ENCODE assay signal across 13 cellular contexts in the genomic region with DNA sequence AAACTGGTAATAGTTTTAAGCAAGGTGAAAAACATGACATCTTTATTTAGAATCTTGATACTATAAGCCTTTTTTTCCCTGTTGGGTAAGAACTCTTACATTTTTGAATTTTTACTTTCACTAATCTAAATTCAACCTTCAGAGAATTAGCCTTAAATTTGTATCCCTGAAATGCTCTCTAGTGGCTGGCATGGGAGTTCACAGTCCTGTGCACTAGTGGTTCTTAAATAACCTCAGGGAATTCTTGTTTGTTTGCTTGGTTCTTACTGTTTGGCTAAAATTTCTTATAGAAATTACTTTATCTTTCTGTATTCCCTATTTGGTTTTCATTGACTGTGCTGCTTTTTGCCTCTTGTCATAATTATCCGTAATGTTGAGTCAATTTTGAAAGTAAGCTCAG.
DNase-seq lines count a peak whose midpoint lies in the region; ATAC-seq and TF ChIP-seq lines count a peak whose summit lies in the region.
"Had no signal": no experiment of that assay in that cellular context is flagged by ENCODE, and none has a peak within 500 bp of the region (broad histone marks: within the 10 kb centered on the region; RNA-seq: fewer than 3 reads in every experiment).

No MANE protein-coding gene starts in this region.

- no peak overlapping the region for H2BK12ac ChIP-seq in mesenchymal stem cell (ENCODE audit: low read length in 2 of 2)

- TF ChIP-seq EP300 in Ishikawa (IDR thresholded peaks at IDR 0.05; ENCODE audit: borderline replicate concordance): no peak

- H3K9me3 Mint-ChIP-seq in natural killer cell: peaks cover 2 to 5% of the 10 kb centered on the region in 2 donors

- H2BK5ac ChIP-seq in mesenchymal stem cell (ENCODE audit: low read depth, low read length, poor library complexity, severe bottlenecking): no peak overlapping the region

- no peak overlapping the region for H3K18ac ChIP-seq in mesenchymal stem cell (ENCODE audit: low read depth in 1 of 2, low read length in 2 of 2)

- H3K9me3 ChIP-seq in AG04450 (ENCODE audit: control insufficient read depth, insufficient read depth, low read length): no peaks in the 10 kb centered on the region
- H3K9me3 ChIP-seq in mesenchymal stem cell (ENCODE audit: control insufficient read depth, low read length): no peaks in the 10 kb centered on the region
- H3K9me3 ChIP-seq in esophagus squamous epithelium: no peaks in the 10 kb centered on the region
- H3K9me3 ChIP-seq: BLaER1 treated with 17β-estradiol and CSF1 and Interleukin-3, amounts not matched to agents 10 nM and 100 nM had no signal

- no peak overlapping the region for H3K27ac Mint-ChIP-seq in natural killer cell
- H3K27ac Mint-ChIP-seq: HFFc6 had no signal

- H3K79me1 ChIP-seq in mesenchymal stem cell (replicated peaks; ENCODE audit: low read length, poor library complexity, severe bottlenecking): no peaks in the 10 kb centered on the region

- peak; percentile 47 for TF ChIP-seq RAD21 in Ishikawa (IDR thresholded peaks at IDR 0.05; ENCODE audit: low read depth)

- H3K23ac ChIP-seq in mesenchymal stem cell (ENCODE audit: low read length in 2 of 2): no peak overlapping the region

- H3K4me1 ChIP-seq in mesenchymal stem cell (ENCODE audit: control insufficient read depth, insufficient read depth, low read depth, low read length) (no peaks in the 10 kb centered on the region), esophagus squamous epithelium (no peaks in the 10 kb centered on the region)
- H3K4me1 ChIP-seq: BLaER1 treated with 17β-estradiol and CSF1 and Interleukin-3, amounts not matched to agents 10 nM and 100 nM; parathyroid adenoma had no signal

- H2BK120ac ChIP-seq in mesenchymal stem cell (ENCODE audit: low read depth, low read length): no peak overlapping the region

- H3K36me3 ChIP-seq in mesenchymal stem cell (ENCODE audit: control insufficient read depth in 1 of 2, insufficient read depth in 2 of 2, low read depth in 1 of 2, low read length in 2 of 2) (no peaks in the 10 kb centered on the region), esophagus squamous epithelium (no peaks in the 10 kb centered on the region)
- H3K36me3 ChIP-seq: BLaER1 treated with 17β-estradiol and CSF1 and Interleukin-3, amounts not matched to agents 10 nM and 100 nM had no signal

- ATAC-seq in natural killer cell (no peak), GM21723 (IDR thresholded peaks at IDR 0.05; ENCODE audit: unreplicated experiment) (no peak)

- TF ChIP-seq CTCF in AG04450 (IDR thresholded peaks at IDR 0.05; ENCODE audit: low read depth, low read length) (peak; percentile 34), cardiac fibroblast (IDR thresholded peaks at IDR 0.05; ENCODE audit: low read depth, low read length) (peak; percentile 9), natural killer cell (IDR thresholded peaks at IDR 0.05) (no peak), esophagus squamous epithelium (IDR thresholded peaks at IDR 0.05) (no peak)

- no peak overlapping the region for H3K4ac ChIP-seq in mesenchymal stem cell (ENCODE audit: low read depth in 1 of 2, low read length in 2 of 2)

- H3K4me1 Mint-ChIP-seq in natural killer cell: no peaks in the 10 kb centered on the region

- no peak overlapping the region for H3K4me2 ChIP-seq in mesenchymal stem cell (ENCODE audit: low read length, poor library complexity, severe bottlenecking)
- H3K4me2 ChIP-seq: BLaER1 treated with 17β-estradiol and CSF1 and Interleukin-3, amounts not matched to agents 10 nM and 100 nM had no signal

- H3K27ac ChIP-seq in AG04450 (ENCODE audit: low read depth, low read length) (no peak overlapping the region), mesenchymal stem cell (ENCODE audit: low read length, poor library complexity, severe bottlenecking) (no peak overlapping the region), esophagus squamous epithelium (no peak overlapping the region)
- H3K27ac ChIP-seq: BLaER1 treated with 17β-estradiol and CSF1 and Interleukin-3, amounts not matched to agents 10 nM and 100 nM; parathyroid adenoma had no signal

- no peak overlapping the region for H3K4me3 Mint-ChIP-seq in natural killer cell
- H3K4me3 Mint-ChIP-seq: HFFc6 had no signal

- H3K9ac ChIP-seq in mesenchymal stem cell (ENCODE audit: low read length): no peak overlapping the region
- H3K9ac ChIP-seq: BLaER1 treated with 17β-estradiol and CSF1 and Interleukin-3, amounts not matched to agents 10 nM and 100 nM; parathyroid adenoma had no signal

- H3K27me3 ChIP-seq in AG04450 (ENCODE audit: control insufficient read depth, insufficient read depth, low read length) (no peaks in the 10 kb centered on the region), mesenchymal stem cell (ENCODE audit: control insufficient read depth in 1 of 2, insufficient read depth in 1 of 2, low read length in 2 of 2) (no peaks in the 10 kb centered on the region), esophagus squamous epithelium (no peaks in the 10 kb centered on the region)
- H3K27me3 ChIP-seq: BLaER1 treated with 17β-estradiol and CSF1 and Interleukin-3, amounts not matched to agents 10 nM and 100 nM had no signal

- WGBS in mesenchymal stem cell: 97% methylated on average over 1 of the region's 1 CpG
- WGBS in esophagus squamous epithelium, 2 donors: 78 to 92% methylated on average over 1 of the region's 1 CpG

- H2BK15ac ChIP-seq in mesenchymal stem cell (ENCODE audit: low read depth, poor library complexity, severe bottlenecking): no peak overlapping the region

- H3K14ac ChIP-seq in mesenchymal stem cell (ENCODE audit: low read length in 2 of 2): no peak overlapping the region

- no peak for DNase-seq in AG04450 (ENCODE audit: low read depth, low spot score)
- DNase-seq in cardiac fibroblast (ENCODE audit: low read depth in 2 of 2): peak; percentile 11 to 15
- DNase-seq in mesenchymal stem cell: peak; percentile 9
- DNase-seq in NCI-H748 (lab: John Stamatoyannopoulos, UW; ENCODE audit: unreplicated experiment): no peak
- DNase-seq in natural killer cell: no peak
- DNase-seq in esophagus squamous epithelium (lab: John Stamatoyannopoulos, UW): no peak
- DNase-seq: HFFc6, IMR-90, NCI-H2029 had no signal

- no peak overlapping the region for H2AK5ac ChIP-seq in mesenchymal stem cell (ENCODE audit: low read length, severe bottlenecking)

- no peak overlapping the region for H2AFZ ChIP-seq in mesenchymal stem cell (ENCODE audit: low read depth, low read length)
- H2AFZ ChIP-seq: parathyroid adenoma had no signal

- no peaks in the 10 kb centered on the region for H3K27me3 Mint-ChIP-seq in natural killer cell (ENCODE audit: low read depth in 2 of 2)

- no peak overlapping the region for H4K8ac ChIP-seq in mesenchymal stem cell (ENCODE audit: low read length)

- H4K91ac ChIP-seq in mesenchymal stem cell (ENCODE audit: low read length): no peak overlapping the region

- CTCF ChIA-PET in AG04450 (lab: Charles Lee): interaction anchor here (0.5 to 1.1 kb wide), 4 partner anchors 781 to 1167 kb away, joined by 3 to 6 read pairs (median 4); no protein-coding TSS in a partner anchor

- H3K4me3 ChIP-seq in AG04450 (ENCODE audit: low read depth, low read length): no peak overlapping the region
- no peak overlapping the region for H3K4me3 ChIP-seq in cardiac fibroblast (replicated peaks in 1 of 2; ENCODE audit: low read depth in 2 of 2, low read length in 2 of 2)
- no peak overlapping the region for H3K4me3 ChIP-seq in mesenchymal stem cell (ENCODE audit: insufficient read depth in 1 of 2, low read depth in 1 of 2, low read length in 2 of 2)
- H3K4me3 ChIP-seq in esophagus squamous epithelium: no peak overlapping the region
- H3K4me3 ChIP-seq: BLaER1 treated with 17β-estradiol and CSF1 and Interleukin-3, amounts not matched to agents 10 nM and 100 nM had no signal

- POLR2A ChIA-PET in AG04450 (lab: Yijun Ruan, JAX): no interaction called here

- intact Hi-C loops in natural killer cell (cut with micrococcal nuclease): no loop called here
- intact Hi-C loops in esophagus squamous epithelium (cut with DNase I): no loop called here

- H3K36me3 Mint-ChIP-seq in natural killer cell: no peaks in the 10 kb centered on the region

- TF ChIP-seq POLR2A in esophagus squamous epithelium (IDR thresholded peaks at IDR 0.05): no peak

TF ChIP-seq in Ishikawa, 13 proteins besides CTCF, POLR2A, EP300 and RAD21 (continues in another document):
- TF ChIP-seq CREB1 (IDR thresholded peaks at IDR 0.05; ENCODE audit: low read depth) (no peak), YY1 (IDR thresholded peaks at IDR 0.05; ENCODE audit: low read depth) (no peak), EGR1 (IDR thresholded peaks at IDR 0.05) (no peak), NFIC (IDR thresholded peaks at IDR 0.05) (no peak), USF1 (IDR thresholded peaks at IDR 0.05) (no peak), TCF12 (IDR thresholded peaks at IDR 0.05; ENCODE audit: low read depth) (no peak), MAX (IDR thresholded peaks at IDR 0.05) (no peak), ZBTB7A (IDR thresholded peaks at IDR 0.05; ENCODE audit: low read depth) (no peak), TAF1 (IDR thresholded peaks at IDR 0.05; ENCODE audit: low read depth) (no peak)

Comparison
In these comparisons a context has a peak if more than half of its experiments do, and no peak if none do; other contexts are left out.
1. DNase-seq: peak in cardiac fibroblast (2 of 2) and mesenchymal stem cell (single experiment); none in AG04450 (single experiment), NCI-H748 (single experiment), natural killer cell (single experiment) and esophagus squamous epithelium (single experiment).
2. CTCF ChIP-seq: peak in AG04450 (single experiment) and cardiac fibroblast (single experiment); none in natural killer cell (single experiment) and esophagus squamous epithelium (0 of 6).